Comparison of ENCODE assay signal across 1 cellular context in genomic region chr1:230149751-230150584, GRCh38.
A peak's percentile ranks its signal among the peaks of the same experiment; 100 is the strongest.
TF ChIP-seq lines count a peak whose summit lies in the region.

No MANE protein-coding gene starts in this region.

TF ChIP-seq in K562, 482 proteins besides CTCF, POLR2A, EP300 and RAD21 (continued from another document and continues in another):
- TF ChIP-seq ZBTB40 (IDR thresholded peaks at IDR 0.05) = peak; percentile 43; the same call in 1 of the 2 replicates
- no peak for TF ChIP-seq ZBTB40 (CRISPR knock-in tag; IDR thresholded peaks at IDR 0.05)
- TF ChIP-seq HDAC1 (IDR thresholded peaks at IDR 0.05) = no peak
- TF ChIP-seq ZBTB11 (CRISPR knock-in tag; IDR thresholded peaks at IDR 0.05) = peak in 1 of 3 experiments; percentile 75; a peak in 2 of 6 replicates
- TF ChIP-seq TGIF2 (CRISPR knock-in tag; IDR thresholded peaks at IDR 0.05) = no peak
- TF ChIP-seq TEAD1 (CRISPR knock-in tag; IDR thresholded peaks at IDR 0.05) = no peak
- TF ChIP-seq KAT7 (CRISPR knock-in tag; IDR thresholded peaks at IDR 0.05; ENCODE audit: borderline replicate concordance) = 0 out of 2 replicates have a peak, but pooled peaks have one; percentile 66
- TF ChIP-seq DIDO1 (tag; IDR thresholded peaks at IDR 0.05; ENCODE audit: low read depth) = no peak
- TF ChIP-seq GABPA (tag; conservative IDR thresholded peaks at IDR 0.05; ENCODE audit: low read depth) = 0 out of 2 replicates have a peak, but pooled peaks have one; percentile 27
- peak; percentile 62; the same call in 1 of the 2 replicates for TF ChIP-seq ATF7 (IDR thresholded peaks at IDR 0.05)
- peak in 1 of 2 experiments; percentile 45; a peak in 1 of 4 replicates for TF ChIP-seq ZNF639 (CRISPR knock-in tag; conservative IDR thresholded peaks at IDR 0.05 in 1 of 2, IDR thresholded peaks at IDR 0.05 in 1 of 2)
- TF ChIP-seq L3MBTL2 (IDR thresholded peaks at IDR 0.05) = peak; percentile 48
- no peak for TF ChIP-seq ZNF696 (CRISPR knock-in tag; conservative IDR thresholded peaks at IDR 0.05)
- TF ChIP-seq NRF1 (conservative IDR thresholded peaks at IDR 0.05 in 1 of 2, IDR thresholded peaks at IDR 0.05 in 1 of 2) = no peak; a peak in 1 of 4 replicates
- peak; percentile 49; the same call in 1 of the 2 replicates for TF ChIP-seq SP1 (CRISPR knock-in tag; IDR thresholded peaks at IDR 0.05)
- peak; percentile 34; the same call in 1 of the 2 replicates for TF ChIP-seq SMARCC2 (IDR thresholded peaks at IDR 0.05; ENCODE audit: low read depth)
- TF ChIP-seq CBX3 (IDR thresholded peaks at IDR 0.05; ENCODE audit: borderline replicate concordance in 1 of 2, low read length in 2 of 2) = peak in 1 of 2 experiments; percentile 9; a peak in 1 of 3 replicates
- TF ChIP-seq GTF2E2 (tag; IDR thresholded peaks at IDR 0.05) = no peak
- 0 out of 2 replicates have a peak, but pooled peaks have one; percentile 17 for TF ChIP-seq ZNF644 (tag; IDR thresholded peaks at IDR 0.05; ENCODE audit: low read depth)
- peak; percentile 48; the same call in 1 of the 2 replicates for TF ChIP-seq NCOA1 (IDR thresholded peaks at IDR 0.05; ENCODE audit: low read depth)
- peak; percentile 100 for TF ChIP-seq SPI1 (IDR thresholded peaks at IDR 0.05; ENCODE audit: borderline replicate concordance, low read depth, low read length)
- TF ChIP-seq HOXB6 (CRISPR knock-in tag; IDR thresholded peaks at IDR 0.05; ENCODE audit: borderline replicate concordance) = no peak
- TF ChIP-seq ZNF398 (CRISPR knock-in tag; IDR thresholded peaks at IDR 0.05) = no peak
- TF ChIP-seq BRD4 (IDR thresholded peaks at IDR 0.05) = 0 out of 2 replicates have a peak, but pooled peaks have one; percentile 37
- TF ChIP-seq BCOR (IDR thresholded peaks at IDR 0.05) = 0 out of 2 replicates have a peak, but pooled peaks have one; percentile 19
- no peak for TF ChIP-seq ZNF589 (CRISPR knock-in tag; IDR thresholded peaks at IDR 0.05; ENCODE audit: low read depth)
- peak; percentile 36; the same call in 1 of the 2 replicates for TF ChIP-seq SOX6 (IDR thresholded peaks at IDR 0.05)
- TF ChIP-seq DPF2 (IDR thresholded peaks at IDR 0.05) = peak; percentile 54; the same call in 1 of the 2 replicates
- TF ChIP-seq, protein P1, sequence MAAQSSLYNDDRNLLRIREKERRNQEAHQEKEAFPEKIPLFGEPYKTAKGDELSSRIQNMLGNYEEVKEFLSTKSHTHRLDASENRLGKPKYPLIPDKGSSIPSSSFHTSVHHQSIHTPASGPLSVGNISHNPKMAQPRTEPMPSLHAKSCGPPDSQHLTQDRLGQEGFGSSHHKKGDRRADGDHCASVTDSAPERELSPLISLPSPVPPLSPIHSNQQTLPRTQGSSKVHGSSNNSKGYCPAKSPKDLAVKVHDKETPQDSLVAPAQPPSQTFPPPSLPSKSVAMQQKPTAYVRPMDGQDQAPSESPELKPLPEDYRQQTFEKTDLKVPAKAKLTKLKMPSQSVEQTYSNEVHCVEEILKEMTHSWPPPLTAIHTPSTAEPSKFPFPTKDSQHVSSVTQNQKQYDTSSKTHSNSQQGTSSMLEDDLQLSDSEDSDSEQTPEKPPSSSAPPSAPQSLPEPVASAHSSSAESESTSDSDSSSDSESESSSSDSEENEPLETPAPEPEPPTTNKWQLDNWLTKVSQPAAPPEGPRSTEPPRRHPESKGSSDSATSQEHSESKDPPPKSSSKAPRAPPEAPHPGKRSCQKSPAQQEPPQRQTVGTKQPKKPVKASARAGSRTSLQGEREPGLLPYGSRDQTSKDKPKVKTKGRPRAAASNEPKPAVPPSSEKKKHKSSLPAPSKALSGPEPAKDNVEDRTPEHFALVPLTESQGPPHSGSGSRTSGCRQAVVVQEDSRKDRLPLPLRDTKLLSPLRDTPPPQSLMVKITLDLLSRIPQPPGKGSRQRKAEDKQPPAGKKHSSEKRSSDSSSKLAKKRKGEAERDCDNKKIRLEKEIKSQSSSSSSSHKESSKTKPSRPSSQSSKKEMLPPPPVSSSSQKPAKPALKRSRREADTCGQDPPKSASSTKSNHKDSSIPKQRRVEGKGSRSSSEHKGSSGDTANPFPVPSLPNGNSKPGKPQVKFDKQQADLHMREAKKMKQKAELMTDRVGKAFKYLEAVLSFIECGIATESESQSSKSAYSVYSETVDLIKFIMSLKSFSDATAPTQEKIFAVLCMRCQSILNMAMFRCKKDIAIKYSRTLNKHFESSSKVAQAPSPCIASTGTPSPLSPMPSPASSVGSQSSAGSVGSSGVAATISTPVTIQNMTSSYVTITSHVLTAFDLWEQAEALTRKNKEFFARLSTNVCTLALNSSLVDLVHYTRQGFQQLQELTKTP (IDR thresholded peaks at IDR 0.05; ENCODE audit: low read depth in 1 of 2, partially characterized antibody in 2 of 2) = peak in 1 of 2 experiments; percentile 74
- TF ChIP-seq, protein P2, sequence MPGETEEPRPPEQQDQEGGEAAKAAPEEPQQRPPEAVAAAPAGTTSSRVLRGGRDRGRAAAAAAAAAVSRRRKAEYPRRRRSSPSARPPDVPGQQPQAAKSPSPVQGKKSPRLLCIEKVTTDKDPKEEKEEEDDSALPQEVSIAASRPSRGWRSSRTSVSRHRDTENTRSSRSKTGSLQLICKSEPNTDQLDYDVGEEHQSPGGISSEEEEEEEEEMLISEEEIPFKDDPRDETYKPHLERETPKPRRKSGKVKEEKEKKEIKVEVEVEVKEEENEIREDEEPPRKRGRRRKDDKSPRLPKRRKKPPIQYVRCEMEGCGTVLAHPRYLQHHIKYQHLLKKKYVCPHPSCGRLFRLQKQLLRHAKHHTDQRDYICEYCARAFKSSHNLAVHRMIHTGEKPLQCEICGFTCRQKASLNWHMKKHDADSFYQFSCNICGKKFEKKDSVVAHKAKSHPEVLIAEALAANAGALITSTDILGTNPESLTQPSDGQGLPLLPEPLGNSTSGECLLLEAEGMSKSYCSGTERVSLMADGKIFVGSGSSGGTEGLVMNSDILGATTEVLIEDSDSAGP (CRISPR knock-in tag; IDR thresholded peaks at IDR 0.05) = no peak; the same call in 1 of the 2 replicates
- TF ChIP-seq, protein P3, sequence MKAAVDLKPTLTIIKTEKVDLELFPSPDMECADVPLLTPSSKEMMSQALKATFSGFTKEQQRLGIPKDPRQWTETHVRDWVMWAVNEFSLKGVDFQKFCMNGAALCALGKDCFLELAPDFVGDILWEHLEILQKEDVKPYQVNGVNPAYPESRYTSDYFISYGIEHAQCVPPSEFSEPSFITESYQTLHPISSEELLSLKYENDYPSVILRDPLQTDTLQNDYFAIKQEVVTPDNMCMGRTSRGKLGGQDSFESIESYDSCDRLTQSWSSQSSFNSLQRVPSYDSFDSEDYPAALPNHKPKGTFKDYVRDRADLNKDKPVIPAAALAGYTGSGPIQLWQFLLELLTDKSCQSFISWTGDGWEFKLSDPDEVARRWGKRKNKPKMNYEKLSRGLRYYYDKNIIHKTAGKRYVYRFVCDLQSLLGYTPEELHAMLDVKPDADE (conservative IDR thresholded peaks at IDR 0.05; ENCODE audit: control insufficient read depth, low read depth, low read length) = no peak
- TF ChIP-seq HEY1 (CRISPR knock-in tag; IDR thresholded peaks at IDR 0.05; ENCODE audit: borderline replicate concordance) = no peak
